Comparison of ENCODE assay signal across 13 cellular contexts in the genomic region with DNA sequence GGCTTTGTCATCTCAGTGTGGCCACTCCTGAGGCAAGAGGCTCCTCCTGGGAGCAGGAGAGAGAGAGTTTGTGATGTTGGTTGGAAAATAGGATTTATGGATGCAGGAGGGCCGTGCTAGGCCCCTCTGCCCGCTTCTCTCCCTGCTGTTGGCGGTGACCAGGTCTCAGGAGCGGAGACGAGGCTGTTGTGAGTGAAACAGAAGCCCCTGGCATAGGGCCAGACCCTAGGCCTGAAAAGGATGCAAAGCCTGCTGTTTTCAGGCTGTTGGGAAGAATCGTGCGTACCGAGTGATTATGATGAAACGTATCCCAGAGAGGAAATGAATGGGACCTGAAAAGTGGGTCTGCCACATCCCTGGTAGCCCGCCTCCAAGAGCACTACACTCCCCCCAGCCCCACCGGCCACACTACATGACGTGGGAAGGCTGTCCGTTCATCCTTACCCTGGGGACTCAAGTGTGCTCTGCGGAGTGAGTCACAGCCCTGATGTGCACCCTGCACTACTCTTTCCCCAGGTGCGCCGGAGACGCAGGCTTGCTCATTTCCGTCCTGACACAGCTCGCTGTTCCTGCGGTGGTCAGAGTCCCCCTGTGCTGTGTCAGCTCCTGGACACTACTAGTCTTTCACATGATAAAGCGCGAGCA.
DNase-seq lines count a peak whose midpoint lies in the region; ATAC-seq, FAIRE-seq and TF ChIP-seq lines count a peak whose summit lies in the region.
"Had no signal": no experiment of that assay in that cellular context is flagged by ENCODE, and none has a peak within 500 bp of the region (broad histone marks: within the 10 kb centered on the region; RNA-seq: fewer than 3 reads in every experiment).

No MANE protein-coding gene starts in this region.

- no peaks in the 10 kb centered on the region for H3K9me3 Mint-ChIP-seq in astrocyte (ENCODE audit: unreplicated experiment)
- H3K9me3 Mint-ChIP-seq in activated naive CD4-positive, alpha-beta T cell treated with anti-CD3 and anti-CD28 coated beads for 36 hours: no peaks in the 10 kb centered on the region

- peak; percentile 55 for ATAC-seq in HG03175 (IDR thresholded peaks at IDR 0.05; ENCODE audit: unreplicated experiment)

- H3K27me3 Mint-ChIP-seq in astrocyte (ENCODE audit: low read depth, unreplicated experiment): peaks cover 2% of the 10 kb centered on the region
- no peaks in the 10 kb centered on the region for H3K27me3 Mint-ChIP-seq in activated naive CD4-positive, alpha-beta T cell treated with anti-CD3 and anti-CD28 coated beads for 36 hours (ENCODE audit: low read depth)

- no peak overlapping the region for H3K27ac Mint-ChIP-seq in astrocyte (ENCODE audit: unreplicated experiment)
- no peak overlapping the region for H3K27ac Mint-ChIP-seq in activated naive CD4-positive, alpha-beta T cell treated with anti-CD3 and anti-CD28 coated beads for 36 hours

- 81 to 86% (median 84%) methylated on average over 18 to 22 of the region's 22 CpGs for WGBS in stomach, 5 donors

- no peaks in the 10 kb centered on the region for H3K36me3 ChIP-seq in astrocyte (ENCODE audit: insufficient read depth, low read length)
- peaks cover 0 to 11% (median 6%) of the 10 kb centered on the region in 4 donors for H3K36me3 ChIP-seq in stomach

- no peak overlapping the region for H3K27ac ChIP-seq in astrocyte (ENCODE audit: low read depth, low read length)
- H3K27ac ChIP-seq in stomach: no peak overlapping the region
- H3K27ac ChIP-seq: epithelial cell of prostate, suprapubic skin had no signal

- H3K4me2 ChIP-seq in astrocyte (ENCODE audit: low read length): peak overlapping the region; percentile 39

- H3K9ac ChIP-seq in astrocyte (ENCODE audit: low read length): no peak overlapping the region

- TF ChIP-seq POLR2A in stomach (IDR thresholded peaks at IDR 0.05): no peak

- CTCF ChIA-PET in activated naive CD4-positive, alpha-beta T cell treated with anti-CD3 and anti-CD28 coated beads for 36 hours (lab: Charles Lee): no interaction called here

- H3K27me3 ChIP-seq in astrocyte (ENCODE audit: insufficient read depth, low read length): no peaks in the 10 kb centered on the region
- H3K27me3 ChIP-seq in stomach: peaks cover 0 to 21% (median under 1%) of the 10 kb centered on the region in 3 donors
- H3K27me3 ChIP-seq: suprapubic skin had no signal

- H3K9me3 ChIP-seq in astrocyte (ENCODE audit: insufficient read depth, low read depth, low read length) (no peaks in the 10 kb centered on the region), stomach (no peaks in the 10 kb centered on the region)
- H3K9me3 ChIP-seq: suprapubic skin had no signal

- H3K4me3 Mint-ChIP-seq in astrocyte (ENCODE audit: unreplicated experiment): no peak overlapping the region
- no peak overlapping the region for H3K4me3 Mint-ChIP-seq in activated naive CD4-positive, alpha-beta T cell treated with anti-CD3 and anti-CD28 coated beads for 36 hours

- H2AFZ ChIP-seq in astrocyte (ENCODE audit: low read depth, low read length): no peak overlapping the region

- peaks cover 8% of the 10 kb centered on the region for H4K20me1 ChIP-seq in astrocyte (ENCODE audit: insufficient read depth, low read length)

- H3K36me3 Mint-ChIP-seq in astrocyte (ENCODE audit: low read depth, unreplicated experiment): peaks cover 32% of the 10 kb centered on the region
- H3K36me3 Mint-ChIP-seq in activated naive CD4-positive, alpha-beta T cell treated with anti-CD3 and anti-CD28 coated beads for 36 hours (ENCODE audit: low read depth): no peaks in the 10 kb centered on the region

- no peak for TF ChIP-seq EP300 in stomach (IDR thresholded peaks at IDR 0.05)

- TF ChIP-seq CTCF in astrocyte (IDR thresholded peaks at IDR 0.05; ENCODE audit: insufficient read depth, low read depth, low read length): no peak
- TF ChIP-seq CTCF in stomach (IDR thresholded peaks at IDR 0.05): no peak

- H3K4me1 ChIP-seq in astrocyte (ENCODE audit: insufficient read depth, low read length): peaks cover 3% of the 10 kb centered on the region
- H3K4me1 ChIP-seq in stomach: no peaks in the 10 kb centered on the region

- no peaks in the 10 kb centered on the region for H3K79me2 ChIP-seq in astrocyte (ENCODE audit: insufficient read depth, low read length)

- no peak for FAIRE-seq in astrocyte (lab: Jason Lieb, UNC)
- FAIRE-seq: bronchial epithelial cell had no signal

- H3K4me3 ChIP-seq in astrocyte (ENCODE audit: insufficient read depth, low read depth, low read length) (no peak overlapping the region), stomach (no peak overlapping the region)
- H3K4me3 ChIP-seq: suprapubic skin had no signal

- DNase-seq in NCI-H748 (lab: John Stamatoyannopoulos, UW; ENCODE audit: unreplicated experiment) (peak; percentile 73), NCI-H748 treated with DMSO at 0.1 percent for 48 hours (lab: John Stamatoyannopoulos, UW) (no peak), astrocyte (ENCODE audit: low read depth) (peak; percentile 61), stomach (peak; percentile 24), SW 1271 (lab: John Stamatoyannopoulos, UW) (no peak), activated gamma-delta T cell (lab: John Stamatoyannopoulos, UW) (no peak)
- no peak for DNase-seq in activated naive CD4-positive, alpha-beta T cell treated with anti-CD3 and anti-CD28 coated beads for 36 hours
- DNase-seq: GF-D8, NCI-H187 treated with DMSO at 0.1 percent for 48 hours had no signal

- intact Hi-C loops in stomach (cut with DNase I; ENCODE audit: low total_unique reads): no loop called here
- intact Hi-C loops in activated naive CD4-positive, alpha-beta T cell treated with anti-CD3 and anti-CD28 coated beads for 36 hours (cut with micrococcal nuclease): no loop called here

- H3K4me1 Mint-ChIP-seq in astrocyte (ENCODE audit: low read depth, unreplicated experiment): peaks cover 1% of the 10 kb centered on the region
- no peaks in the 10 kb centered on the region for H3K4me1 Mint-ChIP-seq in activated naive CD4-positive, alpha-beta T cell treated with anti-CD3 and anti-CD28 coated beads for 36 hours (ENCODE audit: low read depth)

Comparison
In these comparisons a context has a peak if more than half of its experiments do, and no peak if none do; other contexts are left out.
1. DNase-seq: peak in NCI-H748 (single experiment), astrocyte (single experiment) and stomach (single experiment); none in NCI-H748 treated with DMSO at 0.1 percent for 48 hours (single experiment), SW 1271 (0 of 2), activated gamma-delta T cell (single experiment) and activated naive CD4-positive, alpha-beta T cell treated with anti-CD3 and anti-CD28 coated beads for 36 hours (single experiment).